ENCODE assay signal across 23 cellular contexts in genomic region chr1:183739640-183740385, GRCh38.
DNase-seq lines count a peak whose midpoint lies in the region; TF ChIP-seq lines count a peak whose summit lies in the region.
"Had no signal": no experiment of that assay in that cellular context is flagged by ENCODE, and none has a peak within 500 bp of the region (broad histone marks: within the 10 kb centered on the region; RNA-seq: fewer than 3 reads in every experiment).

No MANE protein-coding gene starts in this region.

- no peaks in the 10 kb centered on the region for H3K27me3 Mint-ChIP-seq in nephron (ENCODE audit: low read depth)
- H3K27me3 Mint-ChIP-seq: activated CD4-positive, alpha-beta T cell treated with anti-CD3 and anti-CD28 coated beads, Interleukin-2, amount 10 ng/mL, durations not matched to agents 7 days and 5 days had no signal

- H3K4me3 Mint-ChIP-seq in nephron: peak overlapping the region in 1 of 3 experiments; percentile 10
- H3K4me3 Mint-ChIP-seq: activated CD4-positive, alpha-beta T cell treated with anti-CD3 and anti-CD28 coated beads, Interleukin-2, amount 10 ng/mL, durations not matched to agents 7 days and 5 days; activated CD8-positive, alpha-beta memory T cell treated with anti-CD3 and anti-CD28 coated beads, Interleukin-2, amount 10 ng/mL, durations not matched to agents 7 days and 5 days; naive B cell had no signal

- peaks cover 2% of the 10 kb centered on the region for H3K9me3 Mint-ChIP-seq in nephron
- H3K9me3 Mint-ChIP-seq: activated CD4-positive, alpha-beta T cell treated with anti-CD3 and anti-CD28 coated beads, Interleukin-2, amount 10 ng/mL, durations not matched to agents 7 days and 5 days had no signal

- H3K4me1 Mint-ChIP-seq in nephron: peaks cover 37% of the 10 kb centered on the region
- H3K4me1 Mint-ChIP-seq: activated CD4-positive, alpha-beta T cell treated with anti-CD3 and anti-CD28 coated beads, Interleukin-2, amount 10 ng/mL, durations not matched to agents 7 days and 5 days; activated CD8-positive, alpha-beta memory T cell treated with anti-CD3 and anti-CD28 coated beads, Interleukin-2, amount 10 ng/mL, durations not matched to agents 7 days and 5 days; naive B cell had no signal

- peaks cover 4% of the 10 kb centered on the region for H3K36me3 Mint-ChIP-seq in nephron (ENCODE audit: low read depth)
- H3K36me3 Mint-ChIP-seq: naive B cell had no signal

- TF ChIP-seq CTCF in fibroblast of villous mesenchyme (IDR thresholded peaks at IDR 0.05; ENCODE audit: insufficient read depth, low read depth, low read length): no peak
- TF ChIP-seq CTCF in nephron (IDR thresholded peaks at IDR 0.05; ENCODE audit: unreplicated experiment in 3 of 3): no peak

- DNase-seq in Ammon's horn (ENCODE audit: low spot score) (peak; percentile 31), M059J (ENCODE audit: low read depth) (peak; percentile 51), fibroblast of villous mesenchyme (ENCODE audit: low read depth) (peak; percentile 47), NCI-H187 treated with DMSO at 0.1 percent for 48 hours (lab: John Stamatoyannopoulos, UW) (no peak), NCI-H2227 (lab: John Stamatoyannopoulos, UW; ENCODE audit: unreplicated experiment) (no peak), GOT3 (lab: John Stamatoyannopoulos, UW) (no peak), NCI-H2196 (lab: John Stamatoyannopoulos, UW; ENCODE audit: unreplicated experiment) (no peak)
- DNase-seq: activated CD4-positive, alpha-beta T cell treated with anti-CD3 and anti-CD28 coated beads, Interleukin-2, amount 10 ng/mL, durations not matched to agents 7 days and 5 days; activated CD8-positive, alpha-beta memory T cell treated with anti-CD3 and anti-CD28 coated beads, Interleukin-2, amount 10 ng/mL, durations not matched to agents 7 days and 5 days; activated T-cell treated with anti-CD3 and anti-CD28 coated beads, Interleukin-2, amount 50 U/mL, for 48 hours; BE2C; dorsolateral prefrontal cortex; GF-D8; H7; naive B cell; NCI-H2171 treated with DMSO at 0.1 percent for 48 hours; SIG-M5; stimulated activated CD4-positive, alpha-beta T cell treated with anti-CD3 and anti-CD28 coated beads, Interleukin-2, amount 100 ng/mL, for 24 hours; stomach; SW 1271; T1000; thyroid gland had no signal

- peak overlapping the region; percentile 9 to 77 (median 75) for H3K27ac Mint-ChIP-seq in nephron
- H3K27ac Mint-ChIP-seq: activated CD4-positive, alpha-beta T cell treated with anti-CD3 and anti-CD28 coated beads, Interleukin-2, amount 10 ng/mL, durations not matched to agents 7 days and 5 days; activated CD8-positive, alpha-beta memory T cell treated with anti-CD3 and anti-CD28 coated beads, Interleukin-2, amount 10 ng/mL, durations not matched to agents 7 days and 5 days; naive B cell had no signal

- H3K4me3 ChIP-seq in fibroblast of villous mesenchyme (ENCODE audit: low read depth, low read length): no peak overlapping the region
- H3K4me3 ChIP-seq: dorsolateral prefrontal cortex, stomach, thyroid gland had no signal

Comparison
In these comparisons a context has a peak if more than half of its experiments do, and no peak if none do; other contexts are left out.
1. DNase-seq: peak in Ammon's horn (single experiment), M059J (single experiment) and fibroblast of villous mesenchyme (single experiment); none in NCI-H187 treated with DMSO at 0.1 percent for 48 hours (single experiment), NCI-H2227 (single experiment), GOT3 (single experiment) and NCI-H2196 (single experiment).